ENCODE assay signal across 8 cellular contexts in the genomic region with DNA sequence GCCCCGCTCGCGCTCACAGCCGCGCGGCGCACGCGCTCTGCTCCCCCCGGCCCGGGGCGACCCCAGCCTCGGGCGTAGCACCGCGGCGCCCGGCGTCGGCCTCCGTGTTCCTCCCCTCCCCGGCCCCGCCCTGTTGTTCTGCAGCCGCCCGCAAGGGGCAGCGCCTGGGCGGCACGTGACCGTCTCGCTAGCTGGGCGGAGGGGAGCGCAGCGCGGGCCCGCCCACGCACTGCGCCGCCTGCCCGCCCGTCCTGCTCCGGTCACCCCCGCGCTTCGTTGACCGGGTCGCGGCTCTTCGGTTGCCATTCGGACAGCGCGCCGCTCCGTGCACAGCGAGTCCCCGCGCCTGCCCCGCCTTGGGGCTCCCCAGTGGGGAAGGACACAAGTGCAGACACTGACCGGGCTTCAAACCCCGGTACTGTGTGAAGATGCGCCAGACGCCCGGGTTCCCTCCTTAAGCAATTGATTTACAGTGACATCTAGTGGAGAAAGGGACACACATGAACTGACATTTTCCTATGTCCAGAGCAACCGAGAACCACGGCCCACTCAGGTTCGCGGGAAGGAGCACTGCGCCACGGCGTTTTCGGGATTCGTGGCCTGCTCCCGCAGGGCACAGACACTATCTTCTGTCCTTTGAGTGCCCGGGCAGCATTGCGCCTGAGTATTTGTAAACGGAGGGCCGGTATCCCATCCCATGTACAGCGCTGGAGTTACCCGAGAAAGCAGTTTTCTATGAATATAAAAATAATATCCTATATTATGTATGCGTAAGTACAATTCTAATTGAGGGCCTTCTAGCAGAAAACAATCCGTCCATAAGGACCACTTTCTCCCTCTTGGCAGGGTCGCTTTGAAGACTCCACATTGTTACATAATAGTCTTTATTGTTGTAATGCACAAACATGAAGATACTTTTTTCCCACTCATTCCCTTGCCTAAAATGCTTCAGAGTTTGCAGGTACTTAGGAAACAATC. TPM values are rescaled to one million over a fixed set of nuclear protein-coding genes. Genes with fewer than 3 reads are reported as not detected.
DNase-seq lines count a peak whose midpoint lies in the region; ATAC-seq and TF ChIP-seq lines count a peak whose summit lies in the region.

No MANE protein-coding gene starts in this region.

- no peaks in the 10 kb centered on the region for H3K9me3 Mint-ChIP-seq in activated B cell treated with CpG ODN at 0.5 μM for 24 hours
- no peaks in the 10 kb centered on the region for H3K9me3 Mint-ChIP-seq in immature natural killer cell

- peak overlapping the region; percentile 65 for H2AFZ ChIP-seq in smooth muscle cell (ENCODE audit: low read depth)

- H3K4me1 ChIP-seq in smooth muscle cell (ENCODE audit: low read depth) = peaks cover 12% of the 10 kb centered on the region

- H3K36me3 Mint-ChIP-seq in activated B cell treated with CpG ODN at 0.5 μM for 24 hours (ENCODE audit: low read depth) = peaks cover 8% of the 10 kb centered on the region
- H3K36me3 Mint-ChIP-seq in immature natural killer cell = no peaks in the 10 kb centered on the region

- H3K27ac ChIP-seq in caudate nucleus (ENCODE audit: low read depth, low read length) (peak overlapping the region; percentile 93), smooth muscle cell (ENCODE audit: low read depth) (peak overlapping the region; percentile 69)

- no peaks in the 10 kb centered on the region for H3F3A ChIP-seq in smooth muscle cell (ENCODE audit: low read depth)

- H3K4me3 Mint-ChIP-seq in activated B cell treated with CpG ODN at 0.5 μM for 24 hours (peak overlapping the region; percentile 96), immature natural killer cell (peak overlapping the region; percentile 93 to 96 (median 94))

- H3K27me3 Mint-ChIP-seq in activated B cell treated with CpG ODN at 0.5 μM for 24 hours (no peaks in the 10 kb centered on the region), immature natural killer cell (ENCODE audit: low read depth in 3 of 3) (peaks cover 14 to 19% (median 19%) of the 10 kb centered on the region in 3 donors)

- peaks cover 25% of the 10 kb centered on the region for H3K79me2 ChIP-seq in smooth muscle cell (ENCODE audit: low read depth)

- no peaks in the 10 kb centered on the region for H3K9me3 ChIP-seq in smooth muscle cell (replicated peaks; ENCODE audit: low read depth)

- peak overlapping the region; percentile 98 for H3K4me2 ChIP-seq in smooth muscle cell

- peak; percentile 95 for DNase-seq in AG08395 (ENCODE audit: low spot score)
- peak; percentile 98 for DNase-seq in NCI-H2227 (lab: John Stamatoyannopoulos, UW; ENCODE audit: unreplicated experiment)
- peak; percentile 96 for DNase-seq in activated B cell treated with CpG ODN at 0.5 μM for 24 hours
- peak in 60 of 61 donors; percentile 31 to 99 (median 90) for DNase-seq in caudate nucleus (lab: John Stamatoyannopoulos, UW)
- peak; percentile 94 to 96 (median 94) for DNase-seq in immature natural killer cell
- DNase-seq in smooth muscle cell (lab: John Stamatoyannopoulos, UW; ENCODE audit: unreplicated experiment) = peak; percentile 85

- H3K27ac Mint-ChIP-seq in activated B cell treated with CpG ODN at 0.5 μM for 24 hours = peak overlapping the region; percentile 93
- H3K27ac Mint-ChIP-seq in immature natural killer cell = peak overlapping the region; percentile 93 to 98 (median 96)

- intact Hi-C loops in activated B cell treated with CpG ODN at 0.5 μM for 24 hours (cut with micrococcal nuclease) = loop anchor here (1.0 to 10.0 kb wide), 11 partner anchors 48 to 1828 kb away; a partner anchor contains a TSS

- H3K27me3 ChIP-seq in smooth muscle cell (ENCODE audit: low read depth) = no peaks in the 10 kb centered on the region

- peaks cover 21% of the 10 kb centered on the region for H4K20me1 ChIP-seq in smooth muscle cell (ENCODE audit: low read depth)

- H3K4me3 ChIP-seq in smooth muscle cell = peak overlapping the region; percentile 96

- TF ChIP-seq CTCF in activated B cell treated with CpG ODN at 0.5 μM for 24 hours (IDR thresholded peaks at IDR 0.05) (no peak), smooth muscle cell (IDR thresholded peaks at IDR 0.05; ENCODE audit: borderline replicate concordance, insufficient read depth, poor library complexity, severe bottlenecking) (peak; percentile 53)

- H3K36me3 ChIP-seq in smooth muscle cell (ENCODE audit: low read depth) = no peaks in the 10 kb centered on the region

- 8% methylated on average over 41 of the region's 81 CpGs for WGBS in smooth muscle cell (ENCODE audit: low lambda C conversion rate)

- CTCF ChIA-PET in activated B cell treated with CpG ODN at 0.5 μM for 24 hours (lab: Charles Lee) = interaction anchor here (0.5 to 1.8 kb wide), 8 partner anchors 15 to 841 kb away, joined by 3 to 18 read pairs (median 3); a partner anchor contains a TSS

- ATAC-seq in GM18907 (IDR thresholded peaks at IDR 0.05; ENCODE audit: unreplicated experiment) (peak; percentile 88), HG03175 (IDR thresholded peaks at IDR 0.05; ENCODE audit: unreplicated experiment) (peak; percentile 77), activated B cell treated with CpG ODN at 0.5 μM for 24 hours (ENCODE audit: low read depth) (peak; percentile 87)

- H3K9ac ChIP-seq in smooth muscle cell (ENCODE audit: low read depth) = peak overlapping the region; percentile 25

- POLR2A ChIA-PET in activated B cell treated with CpG ODN at 0.5 μM for 24 hours (lab: Charles Lee) = interaction anchor here (0.6 to 1.2 kb wide), 4 partner anchors 23 to 336 kb away, joined by 3 to 8 read pairs (median 3); a partner anchor contains a TSS

- H3K4me1 Mint-ChIP-seq in activated B cell treated with CpG ODN at 0.5 μM for 24 hours = peaks cover 31% of the 10 kb centered on the region
- H3K4me1 Mint-ChIP-seq in immature natural killer cell = peaks cover 24 to 36% of the 10 kb centered on the region in 2 donors

RNA-seq across cellular contexts. Expression of a gene that starts 0.6 kb away (rescaled TPM):
- total RNA-seq in activated B cell treated with CpG ODN at 0.5 μM for 24 hours = 44.5 and 52.1 TPM in 2 replicates
- 10 to 100 TPM; 11.5 to 14.5 (median 14.3) TPM for polyA plus RNA-seq in immature natural killer cell
- total RNA-seq in smooth muscle cell = 20.6 and 38.9 TPM in 2 replicates
- polyA plus RNA-seq in smooth muscle cell = 9.5 and 20.2 TPM in 2 replicates

Comparison
In these comparisons a context has a peak if more than half of its experiments do, and no peak if none do; other contexts are left out.
1. Peak in every context shown above with its lines: DNase-seq, ATAC-seq, H3K4me3 ChIP-seq and H3K27ac ChIP-seq.